ENCODE assay signal across 17 cellular contexts in the genomic region with DNA sequence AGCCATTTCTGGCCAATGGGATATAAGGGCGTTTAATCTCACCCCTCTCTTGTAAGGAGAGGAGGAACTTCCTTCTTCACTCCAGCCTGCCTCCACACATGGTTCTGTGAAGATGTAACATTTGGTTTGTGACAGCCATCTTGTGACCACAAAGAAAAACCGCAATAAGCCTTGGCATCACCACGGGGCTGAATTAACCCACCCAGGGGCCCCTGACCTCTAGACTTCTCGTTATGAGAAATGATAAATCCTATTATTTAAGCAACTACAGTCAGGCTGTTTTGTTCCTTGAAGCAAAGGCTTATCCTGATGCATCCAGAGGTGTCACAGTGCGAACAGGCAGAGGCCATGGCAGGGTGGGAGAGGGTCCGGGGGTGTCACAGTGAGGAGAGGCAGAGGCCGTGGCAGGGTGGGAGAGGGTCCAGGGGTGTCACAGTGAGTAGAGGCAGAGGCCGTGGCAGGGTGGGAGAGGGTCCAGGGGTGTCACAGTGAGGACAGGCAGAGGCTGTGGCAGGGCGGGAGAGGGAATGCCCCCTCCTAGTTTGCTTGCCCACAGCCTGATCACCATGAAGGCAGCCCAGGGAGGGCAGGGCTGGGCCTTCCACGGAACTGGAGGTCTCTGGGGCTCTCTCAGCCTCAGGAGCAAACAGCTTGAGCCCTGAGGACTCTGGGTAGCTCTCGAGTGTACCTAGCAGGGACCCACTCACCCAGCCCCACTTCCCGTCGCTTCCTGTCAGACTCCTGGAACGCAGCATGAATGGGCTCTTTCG.
DNase-seq lines count a peak whose midpoint lies in the region; ATAC-seq and TF ChIP-seq lines count a peak whose summit lies in the region.
"Had no signal": no experiment of that assay in that cellular context is flagged by ENCODE, and none has a peak within 500 bp of the region (broad histone marks: within the 10 kb centered on the region; RNA-seq: fewer than 3 reads in every experiment).

No MANE protein-coding gene starts in this region.

- peaks cover 21% of the 10 kb centered on the region for H3K4me1 Mint-ChIP-seq in activated T-helper 1 cell treated with anti-CD3 and anti-CD28 coated beads, Interleukin-12 subunit alpha, Interleukin-12 subunit beta, Interleukin-2, Interleukin-4 antibody, amounts not matched to agents 30 ng/mL and 10 ng/mL and 1 ng/mL, durations not matched to agents 14 hours and 24 hours and 36 hours (ENCODE audit: low read depth)
- H3K4me1 Mint-ChIP-seq in stimulated activated effector memory CD8-positive, alpha-beta T cell treated with anti-CD3 and anti-CD28 coated beads, Interleukin-12 subunit alpha, Interleukin-12 subunit beta, amount 100 ng/mL, for 72 hours: peaks cover 13% of the 10 kb centered on the region

- H3K27ac ChIP-seq in OCI-LY7 (ENCODE audit: low read depth, low read length, poor library complexity, severe bottlenecking): no peak overlapping the region
- H3K27ac ChIP-seq: 22Rv1, heart right ventricle, SJSA1, tibial nerve had no signal

- no peaks in the 10 kb centered on the region for H3K4me1 ChIP-seq in OCI-LY7 (ENCODE audit: insufficient read depth, low read length, poor library complexity, severe bottlenecking)
- H3K4me1 ChIP-seq: heart right ventricle, SJSA1, tibial nerve had no signal

- no peaks in the 10 kb centered on the region for H3K9me3 ChIP-seq in OCI-LY7 (ENCODE audit: low read length)
- H3K9me3 ChIP-seq: SJSA1 had no signal

- no peaks in the 10 kb centered on the region for H3K36me3 Mint-ChIP-seq in activated T-helper 1 cell treated with anti-CD3 and anti-CD28 coated beads, Interleukin-12 subunit alpha, Interleukin-12 subunit beta, Interleukin-2, Interleukin-4 antibody, amounts not matched to agents 30 ng/mL and 10 ng/mL and 1 ng/mL, durations not matched to agents 14 hours and 24 hours and 36 hours (ENCODE audit: low read depth)
- H3K36me3 Mint-ChIP-seq in stimulated activated effector memory CD8-positive, alpha-beta T cell treated with anti-CD3 and anti-CD28 coated beads, Interleukin-12 subunit alpha, Interleukin-12 subunit beta, amount 100 ng/mL, for 72 hours: peaks cover 4% of the 10 kb centered on the region

- intact Hi-C loops in activated T-helper 1 cell treated with anti-CD3 and anti-CD28 coated beads, Interleukin-12 subunit alpha, Interleukin-12 subunit beta, Interleukin-2, Interleukin-4 antibody, amounts not matched to agents 30 ng/mL and 10 ng/mL and 1 ng/mL, durations not matched to agents 14 hours and 24 hours and 36 hours (cut with micrococcal nuclease): no loop called here
- intact Hi-C loops in OCI-LY7 (cut with micrococcal nuclease; ENCODE audit: unreplicated experiment): no loop called here

- peak; percentile 52 for ATAC-seq in stimulated activated effector memory CD8-positive, alpha-beta T cell treated with anti-CD3 and anti-CD28 coated beads, Interleukin-12 subunit alpha, Interleukin-12 subunit beta, amount 100 ng/mL, for 72 hours
- ATAC-seq: heart right ventricle had no signal

- H4K20me1 ChIP-seq in OCI-LY7 (ENCODE audit: insufficient read depth, low read length): no peaks in the 10 kb centered on the region

- POLR2A ChIA-PET in OCI-LY7 (lab: Charles Lee): no interaction called here

- no peaks in the 10 kb centered on the region for H3K79me2 ChIP-seq in OCI-LY7 (ENCODE audit: insufficient read depth, low read depth, low read length)

- H3K9me3 Mint-ChIP-seq in activated T-helper 1 cell treated with anti-CD3 and anti-CD28 coated beads, Interleukin-12 subunit alpha, Interleukin-12 subunit beta, Interleukin-2, Interleukin-4 antibody, amounts not matched to agents 30 ng/mL and 10 ng/mL and 1 ng/mL, durations not matched to agents 14 hours and 24 hours and 36 hours: no peaks in the 10 kb centered on the region
- no peaks in the 10 kb centered on the region for H3K9me3 Mint-ChIP-seq in stimulated activated effector memory CD8-positive, alpha-beta T cell treated with anti-CD3 and anti-CD28 coated beads, Interleukin-12 subunit alpha, Interleukin-12 subunit beta, amount 100 ng/mL, for 72 hours

- no peak overlapping the region for H3K4me2 ChIP-seq in OCI-LY7 (ENCODE audit: low read length)

- no peaks in the 10 kb centered on the region for H3K36me3 ChIP-seq in OCI-LY7 (ENCODE audit: insufficient read depth, low read length)
- H3K36me3 ChIP-seq: heart right ventricle, SJSA1, tibial nerve had no signal

- peaks cover 4% of the 10 kb centered on the region for H3K27me3 Mint-ChIP-seq in activated T-helper 1 cell treated with anti-CD3 and anti-CD28 coated beads, Interleukin-12 subunit alpha, Interleukin-12 subunit beta, Interleukin-2, Interleukin-4 antibody, amounts not matched to agents 30 ng/mL and 10 ng/mL and 1 ng/mL, durations not matched to agents 14 hours and 24 hours and 36 hours (ENCODE audit: insufficient read depth)

- no peak overlapping the region for H3K4me3 Mint-ChIP-seq in activated T-helper 1 cell treated with anti-CD3 and anti-CD28 coated beads, Interleukin-12 subunit alpha, Interleukin-12 subunit beta, Interleukin-2, Interleukin-4 antibody, amounts not matched to agents 30 ng/mL and 10 ng/mL and 1 ng/mL, durations not matched to agents 14 hours and 24 hours and 36 hours
- H3K4me3 Mint-ChIP-seq in stimulated activated effector memory CD8-positive, alpha-beta T cell treated with anti-CD3 and anti-CD28 coated beads, Interleukin-12 subunit alpha, Interleukin-12 subunit beta, amount 100 ng/mL, for 72 hours: no peak overlapping the region
- H3K4me3 Mint-ChIP-seq: CD8-positive, alpha-beta memory T cell had no signal

- CTCF ChIA-PET in OCI-LY7 (lab: Charles Lee; ENCODE audit: unreplicated experiment): no interaction called here

- no peak for TF ChIP-seq CTCF in OCI-LY7 (conservative IDR thresholded peaks at IDR 0.05; ENCODE audit: low read length)

- H3K27ac Mint-ChIP-seq in activated T-helper 1 cell treated with anti-CD3 and anti-CD28 coated beads, Interleukin-12 subunit alpha, Interleukin-12 subunit beta, Interleukin-2, Interleukin-4 antibody, amounts not matched to agents 30 ng/mL and 10 ng/mL and 1 ng/mL, durations not matched to agents 14 hours and 24 hours and 36 hours: peak overlapping the region; percentile 55
- peak overlapping the region; percentile 7 for H3K27ac Mint-ChIP-seq in stimulated activated effector memory CD8-positive, alpha-beta T cell treated with anti-CD3 and anti-CD28 coated beads, Interleukin-12 subunit alpha, Interleukin-12 subunit beta, amount 100 ng/mL, for 72 hours
- H3K27ac Mint-ChIP-seq: CD8-positive, alpha-beta memory T cell had no signal

- H2AFZ ChIP-seq in OCI-LY7 (ENCODE audit: low read length): no peak overlapping the region

- no peak overlapping the region for H3K4me3 ChIP-seq in OCI-LY7 (ENCODE audit: low read depth, low read length, poor library complexity, severe bottlenecking)
- H3K4me3 ChIP-seq: heart right ventricle, SJSA1, tibial nerve had no signal

- no TSS peak for BruUV-seq in OCI-LY7 (replicated peaks; lab: Mats Ljungman, UMichigan)

- H3K9me2 ChIP-seq in OCI-LY7 (ENCODE audit: insufficient read depth, low read length): no peaks in the 10 kb centered on the region

- DNase-seq in SIG-M5 treated with dmso at 0.1 percent for 504 hours (lab: John Stamatoyannopoulos, UW; ENCODE audit: unreplicated experiment): peak; percentile 60
- no peak for DNase-seq in SIG-M5 (lab: John Stamatoyannopoulos, UW)
- peak; percentile 5 for DNase-seq in NAMALWA (ENCODE audit: low spot score)
- DNase-seq in activated T-helper 1 cell treated with anti-CD3 and anti-CD28 coated beads, Interleukin-12 subunit alpha, Interleukin-12 subunit beta, Interleukin-2, Interleukin-4 antibody, amounts not matched to agents 30 ng/mL and 10 ng/mL and 1 ng/mL, durations not matched to agents 14 hours and 24 hours and 36 hours (ENCODE audit: low spot score): no peak
- DNase-seq in stimulated activated effector memory CD8-positive, alpha-beta T cell treated with anti-CD3 and anti-CD28 coated beads, Interleukin-12 subunit alpha, Interleukin-12 subunit beta, amount 100 ng/mL, for 72 hours (ENCODE audit: low spot score in 2 of 2): no peak
- no peak for DNase-seq in OCI-LY7 (ENCODE audit: low spot score)
- no peak for DNase-seq in NCI-H1436 (lab: John Stamatoyannopoulos, UW)
- no peak for DNase-seq in Ammon's horn (ENCODE audit: low spot score)
- DNase-seq: activated CD8-positive, alpha-beta memory T cell treated with anti-CD3 and anti-CD28 coated beads, Interleukin-2, amount 50 U/mL, for 4 hours; CD8-positive, alpha-beta memory T cell; erythroblast; heart right ventricle; kidney glomerular epithelial cell; posterior cingulate gyrus had no signal

Comparison
In these comparisons a context has a peak if more than half of its experiments do, and no peak if none do; other contexts are left out.
1. DNase-seq: peak in SIG-M5 treated with dmso at 0.1 percent for 504 hours (single experiment) and NAMALWA (single experiment); none in SIG-M5 (single experiment), activated T-helper 1 cell treated with anti-CD3 and anti-CD28 coated beads, Interleukin-12 subunit alpha, Interleukin-12 subunit beta, Interleukin-2, Interleukin-4 antibody, amounts not matched to agents 30 ng/mL and 10 ng/mL and 1 ng/mL, durations not matched to agents 14 hours and 24 hours and 36 hours (single experiment), stimulated activated effector memory CD8-positive, alpha-beta T cell treated with anti-CD3 and anti-CD28 coated beads, Interleukin-12 subunit alpha, Interleukin-12 subunit beta, amount 100 ng/mL, for 72 hours (0 of 2), OCI-LY7 (single experiment), NCI-H1436 (single experiment) and Ammon's horn (single experiment).